Comparison of ENCODE assay signal across 3 cellular contexts in genomic region chr18:68040198-68040597, GRCh38.
"Had no signal": no experiment of that assay in that cellular context is flagged by ENCODE, and none has a peak within 500 bp of the region (broad histone marks: within the 10 kb centered on the region; RNA-seq: fewer than 3 reads in every experiment).

No MANE protein-coding gene starts in this region.

- ATAC-seq: GM12878 had no signal

- H3K4me3 ChIP-seq: GM12878 had no signal

- DNase-seq: GDM1, GF-D8 had no signal
